Comparison of ENCODE assay signal across 14 cellular contexts in the genomic region with DNA sequence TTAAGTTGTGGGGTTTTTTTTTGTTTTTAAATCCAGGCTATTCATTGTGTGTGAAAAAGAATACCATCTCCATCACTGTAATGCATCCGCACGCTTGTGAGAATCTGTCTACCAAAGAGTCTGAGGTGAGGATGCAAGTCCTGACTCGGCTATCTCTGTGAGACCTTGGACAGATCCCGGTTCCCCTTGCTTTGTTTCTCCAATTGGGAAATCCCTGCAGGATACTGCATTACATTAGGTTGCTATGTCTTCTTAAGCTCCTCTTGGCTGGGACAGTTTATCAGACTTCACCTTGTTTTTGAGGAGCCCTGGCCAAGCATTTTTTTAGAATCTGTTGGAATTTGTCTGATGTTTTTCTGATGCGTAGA.
"Had no signal": no experiment of that assay in that cellular context is flagged by ENCODE, and none has a peak within 500 bp of the region (broad histone marks: within the 10 kb centered on the region; RNA-seq: fewer than 3 reads in every experiment).

No MANE protein-coding gene starts in this region.

- H3K9me3 Mint-ChIP-seq: naive thymus-derived CD8-positive, alpha-beta T cell; neural progenitor cell; type B pancreatic cell had no signal

- H3K9me3 ChIP-seq: ovary, suprapubic skin, thyroid gland had no signal

- H2AFZ ChIP-seq: neural progenitor cell had no signal

- H3K4me2 ChIP-seq: neural progenitor cell had no signal

- H3K4me1 ChIP-seq: foreskin keratinocyte had no signal

- DNase-seq: effector memory CD4-positive, alpha-beta T cell; foreskin keratinocyte; kidney glomerular epithelial cell; naive thymus-derived CD8-positive, alpha-beta T cell; nucleus accumbens; ovary; right cardiac atrium; small intestine; stimulated activated CD4-positive, alpha-beta T cell treated with anti-CD3 and anti-CD28 coated beads, Interleukin-12 subunit alpha, Interleukin-12 subunit beta, amount 100 ng/mL, for 4 hours; thyroid gland had no signal

- H3K27me3 Mint-ChIP-seq: naive thymus-derived CD8-positive, alpha-beta T cell; type B pancreatic cell had no signal

- H3K36me3 ChIP-seq: neural progenitor cell, ovary, suprapubic skin, thyroid gland had no signal

- H3K4me3 ChIP-seq: neural progenitor cell, ovary, suprapubic skin, thyroid gland had no signal

- H3K27ac ChIP-seq: foreskin keratinocyte, neural progenitor cell, ovary, suprapubic skin, thyroid gland had no signal

- H3K27me3 ChIP-seq: foreskin keratinocyte, neural progenitor cell, ovary, suprapubic skin, thyroid gland had no signal

- ATAC-seq: foreskin keratinocyte; naive thymus-derived CD8-positive, alpha-beta T cell; right cardiac atrium; stimulated activated naive CD8-positive, alpha-beta T cell treated with anti-CD3 and anti-CD28 coated beads, Interleukin-15, Interleukin-2, amounts not matched to agents 100 U/mL and 50 U/mL, for 24 hours had no signal

- H3K27ac Mint-ChIP-seq: neural progenitor cell, type B pancreatic cell had no signal

- H3K4me3 Mint-ChIP-seq: naive thymus-derived CD8-positive, alpha-beta T cell; neural progenitor cell; type B pancreatic cell had no signal

- H3K36me3 Mint-ChIP-seq: neural progenitor cell, type B pancreatic cell had no signal
